In the genomic region with DNA sequence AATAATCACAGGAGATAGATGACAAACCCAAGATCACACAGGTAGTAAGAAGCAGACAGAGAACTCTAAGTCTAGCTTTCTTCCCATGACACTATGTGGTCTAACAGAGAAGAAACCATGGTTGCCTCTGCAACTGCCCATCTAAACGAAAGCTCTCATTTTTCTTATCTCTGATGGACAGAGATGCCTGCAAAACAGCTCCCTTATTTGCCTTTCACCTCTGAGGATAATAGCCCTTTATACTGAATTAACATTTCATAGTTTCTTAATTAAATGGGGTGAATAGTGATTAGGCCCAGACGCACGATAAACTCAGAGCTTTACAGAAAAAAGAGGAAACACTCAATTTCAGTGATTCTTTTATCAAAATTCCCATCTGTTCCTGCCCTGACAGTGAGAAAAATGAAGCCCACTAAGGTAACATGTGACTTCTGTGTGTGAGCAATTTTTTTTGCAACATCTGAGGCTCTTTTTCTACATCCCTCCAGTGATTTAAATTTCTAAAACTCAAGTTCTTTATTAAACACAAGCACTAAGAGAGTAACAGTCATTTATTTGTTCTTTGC, we compare ENCODE assay signal across 23 cellular contexts. TPM values are rescaled to one million over a fixed set of nuclear protein-coding genes. Genes with fewer than 3 reads are reported as not detected.
DNase-seq lines count a peak whose midpoint lies in the region; ATAC-seq and TF ChIP-seq lines count a peak whose summit lies in the region.
"Had no signal": no experiment of that assay in that cellular context is flagged by ENCODE, and none has a peak within 500 bp of the region (broad histone marks: within the 10 kb centered on the region; RNA-seq: fewer than 3 reads in every experiment).

No MANE protein-coding gene starts in this region.

- H3K4me1 Mint-ChIP-seq in activated T-helper 17 cell treated with anti-CD3 and anti-CD28 coated beads, Interleukin-2, amount 50 U/mL, for 72 hours = peaks cover 18% of the 10 kb centered on the region

- no peak overlapping the region for H3K4me3 Mint-ChIP-seq in activated T-helper 17 cell treated with anti-CD3 and anti-CD28 coated beads, Interleukin-2, amount 50 U/mL, for 72 hours
- H3K4me3 Mint-ChIP-seq: activated naive CD8-positive, alpha-beta T cell treated with anti-CD3 and anti-CD28 coated beads, Interleukin-2, amount 50 U/mL, for 24 hours; endodermal cell had no signal

- peaks cover 19 to 49% (median 26%) of the 10 kb centered on the region in 10 experiments for H3K4me1 ChIP-seq in BLaER1 treated with 17β-estradiol and CSF1 and Interleukin-3, amounts not matched to agents 10 nM and 100 nM
- peaks cover 19 to 50% of the 10 kb centered on the region in 2 experiments for H3K4me1 ChIP-seq in neutrophil (ENCODE audit: control insufficient read depth in 1 of 2, insufficient read depth in 1 of 2, low read depth in 1 of 2, low read length in 1 of 2)
- H3K4me1 ChIP-seq: body of pancreas, HAP-1 had no signal

- ATAC-seq in activated T-helper 17 cell treated with anti-CD3 and anti-CD28 coated beads, Interleukin-2, amount 50 U/mL, for 72 hours (replicated peaks) = peak; percentile 23
- ATAC-seq: body of pancreas had no signal

- TF ChIP-seq CTCF in GM12865 (IDR thresholded peaks at IDR 0.05; ENCODE audit: insufficient read depth, low read depth, low read length, missing control alignments) = no peak
- TF ChIP-seq CTCF in neutrophil (IDR thresholded peaks at IDR 0.05) = no peak

- no peaks in the 10 kb centered on the region for H3K36me3 ChIP-seq in BLaER1 treated with 17β-estradiol and CSF1 and Interleukin-3, amounts not matched to agents 10 nM and 100 nM
- no peaks in the 10 kb centered on the region for H3K36me3 ChIP-seq in neutrophil
- H3K36me3 ChIP-seq: HAP-1, thoracic aorta had no signal

- peak overlapping the region in 10 of 11 experiments; percentile 62 to 83 (median 78); a peak in 18 of 22 replicates for H3K27ac ChIP-seq in BLaER1 treated with 17β-estradiol and CSF1 and Interleukin-3, amounts not matched to agents 10 nM and 100 nM
- peak overlapping the region; percentile 87 for H3K27ac ChIP-seq in neutrophil

- H3K9me3 ChIP-seq in BLaER1 treated with 17β-estradiol and CSF1 and Interleukin-3, amounts not matched to agents 10 nM and 100 nM (replicated peaks in 1 of 11) = peaks cover 0 to 22% (median 6%) of the 10 kb centered on the region in 11 experiments; a peak in 10 of 22 replicates
- no peaks in the 10 kb centered on the region for H3K9me3 ChIP-seq in neutrophil
- H3K9me3 ChIP-seq: body of pancreas, HAP-1, thoracic aorta had no signal

- H3K36me3 Mint-ChIP-seq in activated T-helper 17 cell treated with anti-CD3 and anti-CD28 coated beads, Interleukin-2, amount 50 U/mL, for 72 hours (ENCODE audit: low read depth) = no peaks in the 10 kb centered on the region

- H4K20me1 ChIP-seq in BLaER1 treated with 17β-estradiol and CSF1 and Interleukin-3, amounts not matched to agents 10 nM and 100 nM = no peaks in the 10 kb centered on the region

- H3K4me2 ChIP-seq in BLaER1 treated with 17β-estradiol and CSF1 and Interleukin-3, amounts not matched to agents 10 nM and 100 nM = peak overlapping the region; percentile 72 to 90 (median 82); a peak in 11 of 22 replicates

- H3K27me3 Mint-ChIP-seq in activated T-helper 17 cell treated with anti-CD3 and anti-CD28 coated beads, Interleukin-2, amount 50 U/mL, for 72 hours = no peaks in the 10 kb centered on the region
- H3K27me3 Mint-ChIP-seq: activated naive CD8-positive, alpha-beta T cell treated with anti-CD3 and anti-CD28 coated beads, Interleukin-2, amount 50 U/mL, for 24 hours had no signal

- DNase-seq in GM12865 (ENCODE audit: low read depth) (peak; percentile 18), NCI-H1417 (lab: John Stamatoyannopoulos, UW) (no peak), NCI-H526 treated with DMSO at 0.1 percent for 48 hours (lab: John Stamatoyannopoulos, UW) (no peak), foreskin melanocyte (no peak), medulla oblongata (ENCODE audit: extremely low spot score) (no peak)
- DNase-seq: activated CD4-positive, alpha-beta T cell treated with anti-CD3 and anti-CD28 coated beads for 1 hour; activated naive CD8-positive, alpha-beta T cell treated with anti-CD3 and anti-CD28 coated beads, Interleukin-2, amount 50 U/mL, for 24 hours; body of pancreas; endodermal cell; NCI-H1436 treated with DMSO at 0.1 percent for 48 hours; NCI-H524 treated with DMSO at 0.1 percent for 48 hours; retina; Right ventricle myocardium superior had no signal

- H3K9ac ChIP-seq in BLaER1 treated with 17β-estradiol and CSF1 and Interleukin-3, amounts not matched to agents 10 nM and 100 nM = no peak overlapping the region

- H3K27me3 ChIP-seq in BLaER1 treated with 17β-estradiol and CSF1 and Interleukin-3, amounts not matched to agents 10 nM and 100 nM = no peaks in the 10 kb centered on the region
- no peaks in the 10 kb centered on the region for H3K27me3 ChIP-seq in neutrophil
- H3K27me3 ChIP-seq: body of pancreas had no signal

- H3K4me3 ChIP-seq in BLaER1 treated with 17β-estradiol and CSF1 and Interleukin-3, amounts not matched to agents 10 nM and 100 nM = no peak overlapping the region
- H3K4me3 ChIP-seq in GM12865 (ENCODE audit: low read depth, low read length) (peak overlapping the region; percentile 97), neutrophil (ENCODE audit: low read depth in 1 of 2, low read length in 1 of 2) (no peak overlapping the region)
- H3K4me3 ChIP-seq: body of pancreas, HAP-1 had no signal

- H3K27ac Mint-ChIP-seq in activated T-helper 17 cell treated with anti-CD3 and anti-CD28 coated beads, Interleukin-2, amount 50 U/mL, for 72 hours = no peak overlapping the region
- H3K27ac Mint-ChIP-seq: activated T-helper 2 cell treated with anti-CD3 and anti-CD28 coated beads, Interferon-gamma antibody, Interleukin-2, Interleukin-4, amounts not matched to agents 10 μg/mL and 5 μg/mL and 100 μg/mL, durations not matched to agents 14 hours and 24 hours and 36 hours; endodermal cell had no signal

- no peaks in the 10 kb centered on the region for H3K9me3 Mint-ChIP-seq in activated T-helper 17 cell treated with anti-CD3 and anti-CD28 coated beads, Interleukin-2, amount 50 U/mL, for 72 hours
- H3K9me3 Mint-ChIP-seq: activated naive CD8-positive, alpha-beta T cell treated with anti-CD3 and anti-CD28 coated beads, Interleukin-2, amount 50 U/mL, for 24 hours; activated T-helper 2 cell treated with anti-CD3 and anti-CD28 coated beads, Interferon-gamma antibody, Interleukin-2, Interleukin-4, amounts not matched to agents 10 μg/mL and 5 μg/mL and 100 μg/mL, durations not matched to agents 14 hours and 24 hours and 36 hours; endodermal cell had no signal

RNA-seq across cellular contexts. Expression of gene OR2AG2, which starts 24.6 kb away (rescaled TPM):
- total RNA-seq in activated T-helper 17 cell treated with anti-CD3 and anti-CD28 coated beads, Interleukin-2, amount 50 U/mL, for 72 hours = under 1 TPM in 1 of 2 donors, not detected in 1; 0.08 TPM
- total RNA-seq: myocyte, omental fat pad, Right ventricle myocardium superior had no signal

RNA-seq across cellular contexts. Expression of gene OR2AG1, which starts 35.6 kb away (rescaled TPM):
- not detected for total RNA-seq in activated T-helper 17 cell treated with anti-CD3 and anti-CD28 coated beads, Interleukin-2, amount 50 U/mL, for 72 hours
- total RNA-seq: activated T-helper 2 cell treated with anti-CD3 and anti-CD28 coated beads, Interferon-gamma antibody, Interleukin-2, Interleukin-4, amounts not matched to agents 10 μg/mL and 5 μg/mL and 100 μg/mL, durations not matched to agents 14 hours and 24 hours and 36 hours; body of pancreas; endodermal cell; liver; MCF 10A; myocyte; omental fat pad; Right ventricle myocardium superior; thoracic aorta had no signal

RNA-seq across cellular contexts. Expression of gene OR6A2, which starts 52.3 kb away (rescaled TPM):
- under 1 TPM in 1 of 2 donors, not detected in 1; 0.13 TPM for total RNA-seq in activated T-helper 17 cell treated with anti-CD3 and anti-CD28 coated beads, Interleukin-2, amount 50 U/mL, for 72 hours
- total RNA-seq: myocyte, Right ventricle myocardium superior had no signal
